1 cellular context compared by ENCODE assay signal in the genomic region with DNA sequence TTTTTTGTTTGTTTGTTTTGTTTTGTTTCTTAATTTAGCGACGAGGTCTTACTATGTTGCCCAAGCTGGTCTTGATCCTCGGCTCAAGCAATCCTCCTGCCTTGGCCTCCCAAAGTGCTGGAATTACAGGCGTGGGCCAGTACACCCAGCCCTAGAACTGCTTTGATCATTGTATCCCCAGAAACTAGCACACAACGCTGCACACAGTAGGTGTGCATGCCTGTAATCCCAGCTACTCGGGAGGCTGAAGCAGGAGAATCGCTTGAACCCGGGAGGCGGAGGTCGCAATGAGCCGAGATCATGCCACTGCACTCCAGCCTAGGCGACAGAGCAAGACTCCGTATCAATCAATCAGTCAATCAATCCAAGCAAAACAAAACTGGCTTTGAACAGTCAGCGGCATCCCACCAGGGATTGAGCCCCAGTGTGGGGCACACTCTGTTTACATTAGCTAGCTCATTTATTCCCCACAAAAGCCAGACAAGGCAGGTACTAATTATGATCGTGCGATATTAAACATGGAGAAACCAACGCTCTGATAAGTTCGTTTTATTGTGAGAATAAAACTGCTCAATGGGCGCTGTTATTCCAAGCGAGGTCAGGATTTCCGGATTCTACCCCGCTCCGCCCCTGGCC.
TF ChIP-seq lines count a peak whose summit lies in the region.

No MANE protein-coding gene starts in this region.

TF ChIP-seq in HepG2, 621 proteins besides CTCF, POLR2A, EP300 and RAD21 (continued from another document):
- TF ChIP-seq NR3C1 (CRISPR knock-in tag; IDR thresholded peaks at IDR 0.05) (no peak), RAD51 (IDR thresholded peaks at IDR 0.05; ENCODE audit: borderline replicate concordance) (no peak), ZNF292 (CRISPR knock-in tag; IDR thresholded peaks at IDR 0.05; ENCODE audit: borderline replicate concordance, low read depth) (no peak), SALL1 (CRISPR knock-in tag; IDR thresholded peaks at IDR 0.05) (peak; percentile 49; the same call in 1 of the 2 replicates), ATM (IDR thresholded peaks at IDR 0.05; ENCODE audit: borderline replicate concordance) (no peak), ZNF816 (CRISPR knock-in tag; IDR thresholded peaks at IDR 0.05; ENCODE audit: borderline replicate concordance) (no peak), FOXP1 (IDR thresholded peaks at IDR 0.05) (no peak), FOXP1 (CRISPR knock-in tag; IDR thresholded peaks at IDR 0.05) (no peak), JARID2 (CRISPR knock-in tag; IDR thresholded peaks at IDR 0.05; ENCODE audit: insufficient replicate concordance) (peak; percentile 66), ZMYM3 (CRISPR knock-in tag; IDR thresholded peaks at IDR 0.05) (peak; percentile 82), MYNN (CRISPR knock-in tag; IDR thresholded peaks at IDR 0.05; ENCODE audit: low read depth) (0 out of 2 replicates have a peak, but pooled peaks have one; percentile 28), FOXA1 (IDR thresholded peaks at IDR 0.05) (no peak), FOXA1 (CRISPR knock-in tag; IDR thresholded peaks at IDR 0.05) (peak; percentile 40), ZNF501 (CRISPR knock-in tag; IDR thresholded peaks at IDR 0.05) (peak; percentile 68), HES4 (CRISPR knock-in tag; IDR thresholded peaks at IDR 0.05; ENCODE audit: borderline replicate concordance) (no peak), AKAP8 (CRISPR knock-in tag; IDR thresholded peaks at IDR 0.05) (0 out of 2 replicates have a peak, but pooled peaks have one; percentile 26), SAFB2 (CRISPR knock-in tag; IDR thresholded peaks at IDR 0.05; ENCODE audit: borderline replicate concordance, low read depth) (no peak), TBX3 (IDR thresholded peaks at IDR 0.05; ENCODE audit: borderline replicate concordance) (no peak), BRD4 (CRISPR knock-in tag; IDR thresholded peaks at IDR 0.05) (0 out of 2 replicates have a peak, but pooled peaks have one; percentile 15), KDM3A (CRISPR knock-in tag; IDR thresholded peaks at IDR 0.05; ENCODE audit: low read depth) (0 out of 2 replicates have a peak, but pooled peaks have one; percentile 23), ZNF839 (CRISPR knock-in tag; IDR thresholded peaks at IDR 0.05; ENCODE audit: borderline replicate concordance) (no peak), KLF16 (CRISPR knock-in tag; IDR thresholded peaks at IDR 0.05) (peak in 1 of 2 experiments; percentile 6; a peak in 2 of 4 replicates), YEATS2 (CRISPR knock-in tag; IDR thresholded peaks at IDR 0.05; ENCODE audit: borderline replicate concordance) (0 out of 2 replicates have a peak, but pooled peaks have one; percentile 9), GLI4 (CRISPR knock-in tag; IDR thresholded peaks at IDR 0.05; ENCODE audit: borderline replicate concordance) (0 out of 2 replicates have a peak, but pooled peaks have one; percentile 15), MEF2D (CRISPR knock-in tag; IDR thresholded peaks at IDR 0.05) (peak; percentile 30; the same call in 1 of the 2 replicates), ZNF558 (CRISPR knock-in tag; IDR thresholded peaks at IDR 0.05; ENCODE audit: borderline replicate concordance) (no peak), ZSCAN20 (CRISPR knock-in tag; IDR thresholded peaks at IDR 0.05; ENCODE audit: borderline replicate concordance) (no peak), CREM (IDR thresholded peaks at IDR 0.05) (no peak), CREM (CRISPR knock-in tag; IDR thresholded peaks at IDR 0.05) (no peak), ZNF460 (CRISPR knock-in tag; IDR thresholded peaks at IDR 0.05; ENCODE audit: borderline replicate concordance) (no peak), PHF8 (CRISPR knock-in tag; IDR thresholded peaks at IDR 0.05) (no peak), DMAP1 (CRISPR knock-in tag; IDR thresholded peaks at IDR 0.05) (peak; percentile 58; the same call in 1 of the 2 replicates), ZNF335 (CRISPR knock-in tag; IDR thresholded peaks at IDR 0.05) (peak; percentile 58; the same call in 1 of the 2 replicates), RFXAP (CRISPR knock-in tag; IDR thresholded peaks at IDR 0.05; ENCODE audit: borderline replicate concordance) (no peak), TSC22D2 (CRISPR knock-in tag; IDR thresholded peaks at IDR 0.05; ENCODE audit: borderline replicate concordance) (0 out of 2 replicates have a peak, but pooled peaks have one; percentile 11)
- TF ChIP-seq, protein P1, sequence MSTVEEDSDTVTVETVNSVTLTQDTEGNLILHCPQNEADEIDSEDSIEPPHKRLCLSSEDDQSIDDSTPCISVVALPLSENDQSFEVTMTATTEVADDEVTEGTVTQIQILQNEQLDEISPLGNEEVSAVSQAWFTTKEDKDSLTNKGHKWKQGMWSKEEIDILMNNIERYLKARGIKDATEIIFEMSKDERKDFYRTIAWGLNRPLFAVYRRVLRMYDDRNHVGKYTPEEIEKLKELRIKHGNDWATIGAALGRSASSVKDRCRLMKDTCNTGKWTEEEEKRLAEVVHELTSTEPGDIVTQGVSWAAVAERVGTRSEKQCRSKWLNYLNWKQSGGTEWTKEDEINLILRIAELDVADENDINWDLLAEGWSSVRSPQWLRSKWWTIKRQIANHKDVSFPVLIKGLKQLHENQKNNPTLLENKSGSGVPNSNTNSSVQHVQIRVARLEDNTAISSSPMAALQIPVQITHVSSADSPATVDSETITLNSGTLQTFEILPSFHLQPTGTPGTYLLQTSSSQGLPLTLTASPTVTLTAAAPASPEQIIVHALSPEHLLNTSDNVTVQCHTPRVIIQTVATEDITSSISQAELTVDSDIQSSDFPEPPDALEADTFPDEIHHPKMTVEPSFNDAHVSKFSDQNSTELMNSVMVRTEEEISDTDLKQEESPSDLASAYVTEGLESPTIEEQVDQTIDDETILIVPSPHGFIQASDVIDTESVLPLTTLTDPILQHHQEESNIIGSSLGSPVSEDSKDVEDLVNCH (CRISPR knock-in tag; IDR thresholded peaks at IDR 0.05): no peak
- TF ChIP-seq, protein P2, sequence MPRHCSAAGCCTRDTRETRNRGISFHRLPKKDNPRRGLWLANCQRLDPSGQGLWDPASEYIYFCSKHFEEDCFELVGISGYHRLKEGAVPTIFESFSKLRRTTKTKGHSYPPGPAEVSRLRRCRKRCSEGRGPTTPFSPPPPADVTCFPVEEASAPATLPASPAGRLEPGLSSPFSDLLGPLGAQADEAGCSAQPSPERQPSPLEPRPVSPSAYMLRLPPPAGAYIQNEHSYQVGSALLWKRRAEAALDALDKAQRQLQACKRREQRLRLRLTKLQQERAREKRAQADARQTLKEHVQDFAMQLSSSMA (CRISPR knock-in tag; IDR thresholded peaks at IDR 0.05): 0 out of 2 replicates have a peak, but pooled peaks have one; percentile 23
- TF ChIP-seq, protein P3, sequence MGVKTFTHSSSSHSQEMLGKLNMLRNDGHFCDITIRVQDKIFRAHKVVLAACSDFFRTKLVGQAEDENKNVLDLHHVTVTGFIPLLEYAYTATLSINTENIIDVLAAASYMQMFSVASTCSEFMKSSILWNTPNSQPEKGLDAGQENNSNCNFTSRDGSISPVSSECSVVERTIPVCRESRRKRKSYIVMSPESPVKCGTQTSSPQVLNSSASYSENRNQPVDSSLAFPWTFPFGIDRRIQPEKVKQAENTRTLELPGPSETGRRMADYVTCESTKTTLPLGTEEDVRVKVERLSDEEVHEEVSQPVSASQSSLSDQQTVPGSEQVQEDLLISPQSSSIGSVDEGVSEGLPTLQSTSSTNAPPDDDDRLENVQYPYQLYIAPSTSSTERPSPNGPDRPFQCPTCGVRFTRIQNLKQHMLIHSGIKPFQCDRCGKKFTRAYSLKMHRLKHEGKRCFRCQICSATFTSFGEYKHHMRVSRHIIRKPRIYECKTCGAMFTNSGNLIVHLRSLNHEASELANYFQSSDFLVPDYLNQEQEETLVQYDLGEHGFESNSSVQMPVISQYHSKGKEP (CRISPR knock-in tag; IDR thresholded peaks at IDR 0.05): 0 out of 2 replicates have a peak, but pooled peaks have one; percentile 29
- TF ChIP-seq, protein P4, sequence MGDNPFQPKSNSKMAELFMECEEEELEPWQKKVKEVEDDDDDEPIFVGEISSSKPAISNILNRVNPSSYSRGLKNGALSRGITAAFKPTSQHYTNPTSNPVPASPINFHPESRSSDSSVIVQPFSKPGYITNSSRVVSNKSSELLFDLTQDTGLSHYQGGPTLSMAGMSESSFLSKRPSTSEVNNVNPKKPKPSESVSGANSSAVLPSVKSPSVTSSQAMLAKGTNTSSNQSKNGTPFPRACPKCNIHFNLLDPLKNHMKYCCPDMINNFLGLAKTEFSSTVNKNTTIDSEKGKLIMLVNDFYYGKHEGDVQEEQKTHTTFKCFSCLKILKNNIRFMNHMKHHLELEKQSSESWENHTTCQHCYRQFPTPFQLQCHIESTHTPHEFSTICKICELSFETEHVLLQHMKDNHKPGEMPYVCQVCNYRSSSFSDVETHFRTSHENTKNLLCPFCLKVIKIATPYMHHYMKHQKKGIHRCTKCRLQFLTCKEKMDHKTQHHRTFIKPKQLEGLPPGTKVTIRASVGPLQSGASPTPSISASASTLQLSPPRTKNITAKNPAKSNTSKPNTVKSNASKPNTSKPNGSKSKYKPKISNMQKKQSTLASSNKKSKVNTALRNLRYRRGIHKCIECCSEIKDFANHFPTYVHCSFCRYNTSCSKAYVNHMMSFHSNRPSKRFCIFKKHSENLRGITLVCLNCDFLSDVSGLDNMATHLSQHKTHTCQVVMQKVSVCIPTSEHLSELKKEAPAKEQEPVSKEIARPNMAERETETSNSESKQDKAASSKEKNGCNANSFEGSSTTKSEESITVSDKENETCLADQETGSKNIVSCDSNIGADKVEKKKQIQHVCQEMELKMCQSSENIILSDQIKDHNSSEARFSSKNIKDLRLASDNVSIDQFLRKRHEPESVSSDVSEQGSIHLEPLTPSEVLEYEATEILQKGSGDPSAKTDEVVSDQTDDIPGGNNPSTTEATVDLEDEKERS (CRISPR knock-in tag; IDR thresholded peaks at IDR 0.05): peak; percentile 44; the same call in 1 of the 2 replicates
- TF ChIP-seq, protein P5, sequence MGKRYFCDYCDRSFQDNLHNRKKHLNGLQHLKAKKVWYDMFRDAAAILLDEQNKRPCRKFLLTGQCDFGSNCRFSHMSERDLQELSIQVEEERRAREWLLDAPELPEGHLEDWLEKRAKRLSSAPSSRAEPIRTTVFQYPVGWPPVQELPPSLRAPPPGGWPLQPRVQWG (CRISPR knock-in tag; IDR thresholded peaks at IDR 0.05; ENCODE audit: borderline replicate concordance, low read depth): no peak
- TF ChIP-seq, protein P6, sequence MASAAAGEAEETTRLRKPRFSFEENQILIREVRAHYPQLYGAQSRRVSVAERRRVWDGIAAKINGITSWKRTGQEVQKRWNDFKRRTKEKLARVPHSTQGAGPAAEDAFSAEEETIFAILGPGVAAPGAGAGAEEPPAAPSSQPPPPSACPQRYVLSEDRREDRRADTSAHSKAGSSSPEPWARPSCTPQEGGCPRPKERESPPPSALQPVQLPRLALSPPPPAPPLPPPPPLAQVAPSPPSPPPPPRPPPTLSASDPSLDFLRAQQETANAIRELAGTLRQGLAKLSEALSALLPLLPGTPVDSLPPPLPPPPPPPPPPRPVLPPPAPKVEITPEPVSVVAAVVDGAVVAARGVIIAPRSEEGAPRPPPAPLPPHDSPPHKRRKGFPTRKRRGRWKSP (CRISPR knock-in tag; IDR thresholded peaks at IDR 0.05): 0 out of 2 replicates have a peak, but pooled peaks have one; percentile 52
- TF ChIP-seq, protein P7, sequence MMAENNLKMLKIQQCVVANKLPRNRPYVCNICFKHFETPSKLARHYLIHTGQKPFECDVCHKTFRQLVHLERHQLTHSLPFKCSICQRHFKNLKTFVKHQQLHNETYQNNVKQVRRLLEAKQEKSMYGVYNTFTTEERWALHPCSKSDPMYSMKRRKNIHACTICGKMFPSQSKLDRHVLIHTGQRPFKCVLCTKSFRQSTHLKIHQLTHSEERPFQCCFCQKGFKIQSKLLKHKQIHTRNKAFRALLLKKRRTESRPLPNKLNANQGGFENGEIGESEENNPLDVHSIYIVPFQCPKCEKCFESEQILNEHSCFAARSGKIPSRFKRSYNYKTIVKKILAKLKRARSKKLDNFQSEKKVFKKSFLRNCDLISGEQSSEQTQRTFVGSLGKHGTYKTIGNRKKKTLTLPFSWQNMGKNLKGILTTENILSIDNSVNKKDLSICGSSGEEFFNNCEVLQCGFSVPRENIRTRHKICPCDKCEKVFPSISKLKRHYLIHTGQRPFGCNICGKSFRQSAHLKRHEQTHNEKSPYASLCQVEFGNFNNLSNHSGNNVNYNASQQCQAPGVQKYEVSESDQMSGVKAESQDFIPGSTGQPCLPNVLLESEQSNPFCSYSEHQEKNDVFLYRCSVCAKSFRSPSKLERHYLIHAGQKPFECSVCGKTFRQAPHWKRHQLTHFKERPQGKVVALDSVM (CRISPR knock-in tag; IDR thresholded peaks at IDR 0.05): peak; percentile 79
- TF ChIP-seq, protein P8, sequence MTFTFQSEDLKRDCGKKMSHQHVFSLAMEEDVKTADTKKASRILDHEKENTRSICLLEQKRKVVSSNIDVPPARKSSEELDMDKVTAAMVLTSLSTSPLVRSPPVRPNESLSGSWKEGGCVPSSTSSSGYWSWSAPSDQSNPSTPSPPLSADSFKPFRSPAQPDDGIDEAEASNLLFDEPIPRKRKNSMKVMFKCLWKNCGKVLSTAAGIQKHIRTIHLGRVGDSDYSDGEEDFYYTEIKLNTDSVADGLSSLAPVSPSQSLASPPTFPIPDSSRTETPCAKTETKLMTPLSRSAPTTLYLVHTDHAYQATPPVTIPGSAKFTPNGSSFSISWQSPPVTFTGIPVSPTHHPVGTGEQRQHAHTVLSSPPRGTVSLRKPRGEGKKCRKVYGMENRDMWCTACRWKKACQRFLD (CRISPR knock-in tag; IDR thresholded peaks at IDR 0.05; ENCODE audit: borderline replicate concordance): 0 out of 2 replicates have a peak, but pooled peaks have one; percentile 24
